Comparison of ENCODE assay signal across 10 cellular contexts in the genomic region with DNA sequence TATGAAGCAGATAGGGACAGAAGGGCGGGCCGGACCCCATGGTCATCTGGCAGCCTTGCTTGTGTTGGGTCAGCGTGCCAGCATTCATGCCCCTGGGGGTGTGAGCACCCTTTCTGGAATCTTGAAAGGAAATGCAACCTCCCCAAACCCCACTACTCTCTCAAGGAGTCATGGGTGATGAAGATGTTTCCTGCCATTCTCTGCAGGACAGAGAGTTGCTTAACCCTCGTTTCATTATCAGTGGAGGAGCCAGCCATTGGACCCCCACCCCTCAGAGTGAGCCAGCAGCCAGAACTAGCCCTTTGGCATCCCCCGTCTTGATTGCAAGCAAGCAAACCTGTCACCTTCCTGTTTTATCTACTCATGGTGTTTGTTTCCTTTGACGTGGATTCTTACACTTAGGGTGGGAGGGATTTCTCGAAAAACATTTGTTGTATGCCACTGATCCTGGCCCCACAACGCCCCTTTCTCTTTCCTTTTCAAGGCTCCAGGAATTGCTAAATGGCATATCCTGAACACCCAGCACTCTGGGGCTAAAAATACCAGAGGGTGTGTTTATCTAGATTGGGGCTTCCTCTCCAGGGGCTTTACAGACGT.
DNase-seq lines count a peak whose midpoint lies in the region; ATAC-seq and TF ChIP-seq lines count a peak whose summit lies in the region.
"Had no signal": no experiment of that assay in that cellular context is flagged by ENCODE, and none has a peak within 500 bp of the region (broad histone marks: within the 10 kb centered on the region; RNA-seq: fewer than 3 reads in every experiment).

No MANE protein-coding gene starts in this region.

- H3K27me3 ChIP-seq in heart right ventricle (no peaks in the 10 kb centered on the region), mammary epithelial cell (ENCODE audit: insufficient read depth, low read length) (peaks cover 3% of the 10 kb centered on the region)

- H3K36me3 Mint-ChIP-seq in activated T-cell treated with anti-CD3 and anti-CD28 coated beads, Interleukin-2, amount 50 U/mL, for 24 hours (ENCODE audit: low read depth): peaks cover 6% of the 10 kb centered on the region
- H3K36me3 Mint-ChIP-seq in stimulated activated memory B cell treated with anti-CD40 and anti-IgM and Interleukin-4, amounts not matched to agents 10 μg/mL and 1 μg/mL and 100 μg/mL, for 72 hours: no peaks in the 10 kb centered on the region

- WGBS in heart right ventricle, 2 donors: 42% methylated on average over 9 of the region's 9 CpGs
- WGBS in mammary epithelial cell (ENCODE audit: low coverage, missing lambda C conversion rate): 85% methylated on average over 9 of the region's 9 CpGs

- H3K36me3 ChIP-seq in heart right ventricle: no peaks in the 10 kb centered on the region
- H3K36me3 ChIP-seq in mammary epithelial cell (ENCODE audit: insufficient read depth, low read length): no peaks in the 10 kb centered on the region

- H3K4me3 ChIP-seq in heart right ventricle (no peak overlapping the region), mammary epithelial cell (replicated peaks in 1 of 3; ENCODE audit: insufficient read depth in 1 of 3, low read depth in 2 of 3, low read length in 3 of 3) (no peak overlapping the region)

- no peaks in the 10 kb centered on the region for H3K9me3 Mint-ChIP-seq in activated T-cell treated with anti-CD3 and anti-CD28 coated beads, Interleukin-2, amount 50 U/mL, for 24 hours
- no peaks in the 10 kb centered on the region for H3K9me3 Mint-ChIP-seq in stimulated activated memory B cell treated with anti-CD40 and anti-IgM and Interleukin-4, amounts not matched to agents 10 μg/mL and 1 μg/mL and 100 μg/mL, for 72 hours

- in situ Hi-C loops in mammary epithelial cell (cut with MboI; ENCODE audit: low sequenced_read_pairs in 2 of 2): no loop called here

- H3K9ac ChIP-seq in mammary epithelial cell (ENCODE audit: insufficient read depth, low read length): no peak overlapping the region

- H2AFZ ChIP-seq in mammary epithelial cell (ENCODE audit: low read depth, low read length): no peak overlapping the region

- peaks cover 81% of the 10 kb centered on the region for H3K4me1 Mint-ChIP-seq in activated T-cell treated with anti-CD3 and anti-CD28 coated beads, Interleukin-2, amount 50 U/mL, for 24 hours (ENCODE audit: low read depth)
- peaks cover 46% of the 10 kb centered on the region for H3K4me1 Mint-ChIP-seq in stimulated activated memory B cell treated with anti-CD40 and anti-IgM and Interleukin-4, amounts not matched to agents 10 μg/mL and 1 μg/mL and 100 μg/mL, for 72 hours

- no peaks in the 10 kb centered on the region for H4K20me1 ChIP-seq in mammary epithelial cell (ENCODE audit: insufficient read depth, low read length)

- peak; percentile 63 for DNase-seq in activated CD8-positive, alpha-beta memory T cell treated with anti-CD3 and anti-CD28 coated beads for 24 hours
- DNase-seq in activated CD8-positive, alpha-beta memory T cell treated with anti-CD3 and anti-CD28 coated beads, Interleukin-2, amount 50 U/mL, for 48 hours: no peak
- no peak for DNase-seq in activated T-cell treated with anti-CD3 and anti-CD28 coated beads, Interleukin-2, amount 50 U/mL, for 24 hours
- peak; percentile 41 to 64 for DNase-seq in heart right ventricle
- no peak for DNase-seq in HK-2 (ENCODE audit: unreplicated experiment)
- DNase-seq in mammary epithelial cell: no peak
- DNase-seq: NCI-H2171 treated with DMSO at 0.1 percent for 48 hours, SIG-M5 had no signal

- H3K27ac Mint-ChIP-seq in activated T-cell treated with anti-CD3 and anti-CD28 coated beads, Interleukin-2, amount 50 U/mL, for 24 hours: peak overlapping the region; percentile 94
- peak overlapping the region; percentile 4 for H3K27ac Mint-ChIP-seq in stimulated activated memory B cell treated with anti-CD40 and anti-IgM and Interleukin-4, amounts not matched to agents 10 μg/mL and 1 μg/mL and 100 μg/mL, for 72 hours

- CTCF ChIA-PET in mammary epithelial cell (lab: Charles Lee; ENCODE audit: low non-redundant PET): no interaction called here

- no peak for TF ChIP-seq CTCF in heart right ventricle (IDR thresholded peaks at IDR 0.05)
- TF ChIP-seq CTCF in mammary epithelial cell (conservative IDR thresholded peaks at IDR 0.05 in 1 of 2, IDR thresholded peaks at IDR 0.05 in 1 of 2; ENCODE audit: extremely low read depth in 1 of 2, insufficient read depth in 1 of 2, low read depth in 1 of 2, low read length in 2 of 2): no peak

- H3K4me3 Mint-ChIP-seq in activated T-cell treated with anti-CD3 and anti-CD28 coated beads, Interleukin-2, amount 50 U/mL, for 24 hours: peak overlapping the region; percentile 30
- H3K4me3 Mint-ChIP-seq in stimulated activated memory B cell treated with anti-CD40 and anti-IgM and Interleukin-4, amounts not matched to agents 10 μg/mL and 1 μg/mL and 100 μg/mL, for 72 hours: no peak overlapping the region

- dilution Hi-C loops in mammary epithelial cell (cut with HindIII; ENCODE audit: low sequenced_read_pairs): no loop called here

- H3K27me3 Mint-ChIP-seq in activated T-cell treated with anti-CD3 and anti-CD28 coated beads, Interleukin-2, amount 50 U/mL, for 24 hours: no peaks in the 10 kb centered on the region
- no peaks in the 10 kb centered on the region for H3K27me3 Mint-ChIP-seq in stimulated activated memory B cell treated with anti-CD40 and anti-IgM and Interleukin-4, amounts not matched to agents 10 μg/mL and 1 μg/mL and 100 μg/mL, for 72 hours

- BruUV-seq in mammary epithelial cell (replicated peaks; lab: Mats Ljungman, UMichigan): no TSS peak

- H3K27ac ChIP-seq in heart right ventricle: peak overlapping the region; percentile 3 to 91 (median 70)
- H3K27ac ChIP-seq in mammary epithelial cell (ENCODE audit: insufficient read depth, low read depth, low read length): no peak overlapping the region

- ATAC-seq in heart right ventricle (peak; percentile 65 to 92 (median 88)), GM19395 (IDR thresholded peaks at IDR 0.05; ENCODE audit: unreplicated experiment) (no peak)
- ATAC-seq in stimulated activated memory B cell treated with anti-CD40 and anti-IgM and Interleukin-4, amounts not matched to agents 10 μg/mL and 1 μg/mL and 100 μg/mL, for 72 hours: no peak

- no peaks in the 10 kb centered on the region for H3K9me3 ChIP-seq in heart right ventricle
- no peaks in the 10 kb centered on the region for H3K9me3 ChIP-seq in mammary epithelial cell (replicated peaks; ENCODE audit: insufficient read depth, low read length)

- H3K4me1 ChIP-seq in heart right ventricle (peaks cover 0 to 53% (median 34%) of the 10 kb centered on the region in 9 donors), mammary epithelial cell (ENCODE audit: insufficient read depth, low read length) (no peaks in the 10 kb centered on the region)

- H3K4me2 ChIP-seq in mammary epithelial cell (ENCODE audit: insufficient read depth, low read depth, low read length): no peak overlapping the region

- intact Hi-C loops in heart right ventricle (cut with DNase I): loop anchor here in 1 of 10 donors (2.0 to 10.0 kb wide), 2 partner anchors 34 to 136 kb away; no protein-coding TSS in a partner anchor
- intact Hi-C loops in mammary epithelial cell (cut with micrococcal nuclease): no loop called here

- H3K79me2 ChIP-seq in mammary epithelial cell (ENCODE audit: insufficient read depth, low read length): no peaks in the 10 kb centered on the region

Comparison
In these comparisons a context has a peak if more than half of its experiments do, and no peak if none do; other contexts are left out.
1. DNase-seq: peak in activated CD8-positive, alpha-beta memory T cell treated with anti-CD3 and anti-CD28 coated beads for 24 hours (single experiment) and heart right ventricle (2 of 2); none in activated CD8-positive, alpha-beta memory T cell treated with anti-CD3 and anti-CD28 coated beads, Interleukin-2, amount 50 U/mL, for 48 hours (single experiment), activated T-cell treated with anti-CD3 and anti-CD28 coated beads, Interleukin-2, amount 50 U/mL, for 24 hours (single experiment), HK-2 (single experiment) and mammary epithelial cell (single experiment).
2. ATAC-seq: peak in heart right ventricle (8 of 8); none in stimulated activated memory B cell treated with anti-CD40 and anti-IgM and Interleukin-4, amounts not matched to agents 10 μg/mL and 1 μg/mL and 100 μg/mL, for 72 hours (single experiment) and GM19395 (single experiment).